ENCODE assay signal across 2 cellular contexts in genomic region chr12:38155526-38156496, GRCh38.
TF ChIP-seq lines count a peak whose summit lies in the region.

No MANE protein-coding gene starts in this region.

TF ChIP-seq in SK-N-SH, 30 proteins besides CTCF, POLR2A, EP300 and RAD21 (continued from another document):
- no peak for TF ChIP-seq TEAD4 (IDR thresholded peaks at IDR 0.05; ENCODE audit: borderline replicate concordance, insufficient read depth)

TF ChIP-seq in SK-N-SH treated with all-trans-retinoic acid at 6 μM for 48 hours, 23 proteins besides CTCF, POLR2A, EP300 and RAD21 (continued from another document):
- no peak for TF ChIP-seq TOX (CRISPR knock-in tag; IDR thresholded peaks at IDR 0.05; ENCODE audit: borderline replicate concordance)
- no peak for TF ChIP-seq ZFP3 (CRISPR knock-in tag; IDR thresholded peaks at IDR 0.05)
- TF ChIP-seq ZC3H10 (CRISPR knock-in tag; IDR thresholded peaks at IDR 0.05), result no peak
- TF ChIP-seq ZNF70 (CRISPR knock-in tag; IDR thresholded peaks at IDR 0.05), result no peak
- TF ChIP-seq GLIS3 (CRISPR knock-in tag; IDR thresholded peaks at IDR 0.05), result no peak
TF ChIP-seq in SK-N-SH treated with all-trans-retinoic acid at 6 μM for 48 hours: peak in this region for 0.
